Comparison of ENCODE assay signal across 20 cellular contexts in genomic region chr10:123017421-123018165, GRCh38.
"Had no signal": no experiment of that assay in that cellular context is flagged by ENCODE, and none has a peak within 500 bp of the region (broad histone marks: within the 10 kb centered on the region; RNA-seq: fewer than 3 reads in every experiment).

No MANE protein-coding gene starts in this region.

- ATAC-seq: gastroesophageal sphincter; heart left ventricle; left lung; stimulated activated memory B cell treated with anti-CD40 and anti-IgM and Interleukin-4, amounts not matched to agents 10 μg/mL and 1 μg/mL and 100 μg/mL, for 72 hours had no signal

- H3K36me3 ChIP-seq: heart left ventricle, left lung, sigmoid colon, thyroid gland had no signal

- H3K4me3 ChIP-seq: dorsolateral prefrontal cortex, gastroesophageal sphincter, heart left ventricle, left lung, sigmoid colon, spleen, thyroid gland had no signal

- H3K27me3 ChIP-seq: dorsolateral prefrontal cortex, gastroesophageal sphincter, heart left ventricle, left lung, sigmoid colon, spleen, thyroid gland had no signal

- H3K9me3 Mint-ChIP-seq: activated naive CD8-positive, alpha-beta T cell treated with anti-CD3 and anti-CD28 coated beads, Interleukin-2, amount 10 ng/mL, durations not matched to agents 7 days and 5 days; activated T-helper 2 cell treated with anti-CD3 and anti-CD28 coated beads, Interferon-gamma antibody, Interleukin-2, Interleukin-4, amounts not matched to agents 10 μg/mL and 5 μg/mL and 100 μg/mL, durations not matched to agents 14 hours and 24 hours and 36 hours; nephron had no signal

- H3K27ac ChIP-seq: dorsolateral prefrontal cortex, gastroesophageal sphincter, heart left ventricle, left lung, parathyroid adenoma, sigmoid colon, spleen, thyroid gland, VCaP had no signal

- H3K4me1 Mint-ChIP-seq: activated naive CD8-positive, alpha-beta T cell treated with anti-CD3 and anti-CD28 coated beads, Interleukin-2, amount 10 ng/mL, durations not matched to agents 7 days and 5 days; nephron; stimulated activated memory B cell treated with anti-CD40 and anti-IgM and Interleukin-4, amounts not matched to agents 10 μg/mL and 1 μg/mL and 100 μg/mL, for 72 hours had no signal

- H3K9ac ChIP-seq: parathyroid adenoma had no signal

- H3K4me1 ChIP-seq: gastroesophageal sphincter, left lung, parathyroid adenoma, sigmoid colon, spleen had no signal

- H3K9me3 ChIP-seq: gastroesophageal sphincter, heart left ventricle, left lung, sigmoid colon, spleen, thyroid gland had no signal

- H3K4me3 Mint-ChIP-seq: activated naive CD8-positive, alpha-beta T cell treated with anti-CD3 and anti-CD28 coated beads, Interleukin-2, amount 10 ng/mL, durations not matched to agents 7 days and 5 days; nephron; stimulated activated memory B cell treated with anti-CD40 and anti-IgM and Interleukin-4, amounts not matched to agents 10 μg/mL and 1 μg/mL and 100 μg/mL, for 72 hours had no signal

- H3K27me3 Mint-ChIP-seq: activated naive CD8-positive, alpha-beta T cell treated with anti-CD3 and anti-CD28 coated beads, Interleukin-2, amount 10 ng/mL, durations not matched to agents 7 days and 5 days; stimulated activated memory B cell treated with anti-CD40 and anti-IgM and Interleukin-4, amounts not matched to agents 10 μg/mL and 1 μg/mL and 100 μg/mL, for 72 hours had no signal

- DNase-seq: activated CD4-positive, alpha-beta T cell treated with anti-CD3 and anti-CD28 coated beads, Interleukin-2, amount 50 U/mL, for 4 hours; activated naive CD4-positive, alpha-beta T cell treated with Interleukin-2 at 50 U/mL for 16 hours; activated naive CD8-positive, alpha-beta T cell treated with anti-CD3 and anti-CD28 coated beads, Interleukin-2, amount 10 ng/mL, durations not matched to agents 7 days and 5 days; amygdala; dorsolateral prefrontal cortex; heart left ventricle; left lung; midbrain; sigmoid colon; spleen; stimulated activated CD4-positive, alpha-beta T cell treated with anti-CD3 and anti-CD28 coated beads, Interleukin-4, amount 100 ng/mL, for 4 hours; SW 1271; T-helper 2 cell; thyroid gland had no signal
